Comparison of ENCODE assay signal across 23 cellular contexts in the genomic region with DNA sequence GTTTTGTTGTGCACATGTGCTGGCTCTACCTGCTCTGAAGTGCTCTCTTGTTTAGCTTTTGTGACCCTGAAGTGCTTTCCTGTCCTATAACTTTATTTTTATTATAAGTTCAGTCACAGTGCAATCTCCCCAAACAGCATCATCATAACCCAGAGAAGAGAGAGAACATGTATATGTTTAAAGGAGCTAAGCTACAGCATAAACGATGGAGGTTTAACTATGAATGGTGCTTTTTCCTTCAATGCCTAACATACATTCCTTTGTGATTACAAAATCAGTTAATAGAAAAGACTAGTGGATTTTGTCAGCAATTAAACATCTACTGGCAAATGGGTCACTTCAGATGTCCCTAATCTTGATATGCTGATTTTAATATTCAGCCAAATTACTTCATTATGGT.
"Had no signal": no experiment of that assay in that cellular context is flagged by ENCODE, and none has a peak within 500 bp of the region (broad histone marks: within the 10 kb centered on the region; RNA-seq: fewer than 3 reads in every experiment).

No MANE protein-coding gene starts in this region.

- H3K9ac ChIP-seq: neural progenitor cell had no signal

- H3K27ac ChIP-seq: body of pancreas, epithelial cell of prostate, heart right ventricle, lower lobe of right lung, neural progenitor cell, right atrium auricular region, spleen, thoracic aorta, vagina had no signal

- H3K36me3 Mint-ChIP-seq: activated naive CD8-positive, alpha-beta T cell treated with anti-CD3 and anti-CD28 coated beads for 36 hours had no signal

- H3K9me3 Mint-ChIP-seq: activated naive CD8-positive, alpha-beta T cell treated with anti-CD3 and anti-CD28 coated beads for 36 hours; naive thymus-derived CD8-positive, alpha-beta T cell; type B pancreatic cell had no signal

- H3K27ac Mint-ChIP-seq: activated naive CD8-positive, alpha-beta T cell treated with anti-CD3 and anti-CD28 coated beads for 36 hours; naive thymus-derived CD8-positive, alpha-beta T cell; neural progenitor cell; progenitor cell of endocrine pancreas; type B pancreatic cell had no signal

- H3K27me3 ChIP-seq: body of pancreas, heart right ventricle, neural progenitor cell, right atrium auricular region, spleen, vagina had no signal

- H3K9me3 ChIP-seq: body of pancreas, heart right ventricle, lower lobe of right lung, right atrium auricular region, spleen, thoracic aorta, vagina had no signal

- H3K4me3 Mint-ChIP-seq: activated naive CD8-positive, alpha-beta T cell treated with anti-CD3 and anti-CD28 coated beads for 36 hours; naive thymus-derived CD8-positive, alpha-beta T cell; type B pancreatic cell had no signal

- H3K4me3 ChIP-seq: body of pancreas, heart right ventricle, lower lobe of right lung, neural progenitor cell, right atrium auricular region, spleen, thoracic aorta, vagina had no signal

- H3K4me2 ChIP-seq: neural progenitor cell had no signal

- H3K4me1 ChIP-seq: body of pancreas, lower lobe of right lung, right atrium auricular region, spleen, vagina had no signal

- DNase-seq: activated CD4-positive, alpha-beta T cell treated with anti-CD3 and anti-CD28 coated beads for 4 hours; activated CD4-positive, alpha-beta T cell treated with anti-CD3 and anti-CD28 coated beads, Interleukin-2, amount 50 U/mL, for 48 hours; activated CD4-positive, CD25-positive, alpha-beta regulatory T cell; activated naive CD4-positive, alpha-beta T cell treated with Interleukin-2 at 50 U/mL for 16 hours; activated naive CD8-positive, alpha-beta T cell treated with anti-CD3 and anti-CD28 coated beads for 36 hours; activated T-cell treated with anti-CD3 and anti-CD28 coated beads, Interleukin-2, amount 50 U/mL, for 48 hours; amniotic stem cell; body of pancreas; heart right ventricle; kidney; lower lobe of right lung; naive thymus-derived CD8-positive, alpha-beta T cell; spleen; stimulated activated CD4-positive, alpha-beta T cell treated with anti-CD3 and anti-CD28 coated beads, Interleukin-4, amount 100 ng/mL, for 1 hour; stimulated activated naive CD4-positive, alpha-beta T cell had no signal

- ATAC-seq: body of pancreas; heart right ventricle; left lobe of liver; lower lobe of right lung; naive thymus-derived CD8-positive, alpha-beta T cell had no signal

- H3K36me3 ChIP-seq: neural progenitor cell, thoracic aorta had no signal

- H3K27me3 Mint-ChIP-seq: activated naive CD8-positive, alpha-beta T cell treated with anti-CD3 and anti-CD28 coated beads for 36 hours; naive thymus-derived CD8-positive, alpha-beta T cell; progenitor cell of endocrine pancreas; type B pancreatic cell had no signal

- H2AFZ ChIP-seq: neural progenitor cell had no signal
